In genomic region chr11:67308031-67308866, GRCh38 we compare ENCODE assay signal across 18 cellular contexts. TPM values are rescaled to one million over a fixed set of nuclear protein-coding genes. Genes with fewer than 3 reads are reported as not detected.
DNase-seq lines count a peak whose midpoint lies in the region; ATAC-seq and TF ChIP-seq lines count a peak whose summit lies in the region.
"Had no signal": no experiment of that assay in that cellular context is flagged by ENCODE, and none has a peak within 500 bp of the region (broad histone marks: within the 10 kb centered on the region; RNA-seq: fewer than 3 reads in every experiment).

No MANE protein-coding gene starts in this region.

- no peak overlapping the region for H3K27ac ChIP-seq in heart right ventricle
- H3K27ac ChIP-seq: Peyer's patch had no signal

- H3K36me3 Mint-ChIP-seq in endothelial cell (ENCODE audit: low read depth, unreplicated experiment): no peaks in the 10 kb centered on the region

- H3K36me3 ChIP-seq in heart right ventricle: peaks cover 0 to 55% (median 9%) of the 10 kb centered on the region in 9 donors
- H3K36me3 ChIP-seq: MG63 had no signal

- H3K4me1 Mint-ChIP-seq in endothelial cell (ENCODE audit: unreplicated experiment): no peaks in the 10 kb centered on the region

- WGBS in heart right ventricle, 2 donors: 95 to 96% methylated on average over 20 of the region's 20 CpGs

- H3K27me3 Mint-ChIP-seq in endothelial cell (ENCODE audit: unreplicated experiment): peaks cover 11% of the 10 kb centered on the region

- intact Hi-C loops in Right ventricle myocardium inferior (cut with DNase I) (no loop called here), heart right ventricle (cut with DNase I) (no loop called here), sciatic nerve (cut with DNase I) (no loop called here)

- H3K27me3 ChIP-seq in heart right ventricle: no peaks in the 10 kb centered on the region
- H3K27me3 ChIP-seq: MG63, Peyer's patch had no signal

- TF ChIP-seq CTCF in heart right ventricle (IDR thresholded peaks at IDR 0.05) (no peak), endothelial cell (IDR thresholded peaks at IDR 0.05; ENCODE audit: unreplicated experiment) (no peak)

- H3K27ac Mint-ChIP-seq in endothelial cell (ENCODE audit: unreplicated experiment): no peak overlapping the region

- H3K4me3 Mint-ChIP-seq in endothelial cell (ENCODE audit: unreplicated experiment): no peak overlapping the region

- no peaks in the 10 kb centered on the region for H3K9me3 Mint-ChIP-seq in endothelial cell (ENCODE audit: unreplicated experiment)

- peak; percentile 26 for DNase-seq in Right ventricle myocardium inferior (ENCODE audit: missing footprints)
- DNase-seq in heart right ventricle: no peak
- DNase-seq in endothelial cell (ENCODE audit: low spot score): peak; percentile 2
- peak; percentile 44 for DNase-seq in sciatic nerve (ENCODE audit: low spot score)
- DNase-seq in activated CD4-positive, alpha-beta T cell treated with anti-CD3 and anti-CD28 coated beads, Interleukin-2, amount 50 U/mL, for 4 hours: no peak
- DNase-seq in stimulated activated CD4-positive, alpha-beta T cell treated with anti-CD3 and anti-CD28 coated beads, Interleukin-4, amount 100 ng/mL, for 24 hours: no peak
- DNase-seq: GDM1, GOT3, IMR-90, Karpas-422, MG63, NCI-H1092, NCI-H2081 treated with DMSO at 0.1 percent for 48 hours, NCI-H510A treated with DMSO at 0.1 percent for 48 hours, Peyer's patch, SHP77 treated with DMSO at 0.1 percent for 48 hours had no signal

- H3K4me1 ChIP-seq in heart right ventricle: peaks cover 3 to 28% (median 14%) of the 10 kb centered on the region in 9 donors

- no peak overlapping the region for H3K4me3 ChIP-seq in heart right ventricle
- H3K4me3 ChIP-seq: MG63, Peyer's patch had no signal

- ATAC-seq in Right ventricle myocardium inferior (no peak), heart right ventricle (no peak), sciatic nerve (no peak), HG02588 (IDR thresholded peaks at IDR 0.05; ENCODE audit: unreplicated experiment) (no peak), HG03457 (IDR thresholded peaks at IDR 0.05; ENCODE audit: unreplicated experiment) (no peak)

- no peaks in the 10 kb centered on the region for H3K9me3 ChIP-seq in heart right ventricle
- H3K9me3 ChIP-seq: MG63, Peyer's patch had no signal

RNA-seq across cellular contexts. Expression of gene SSH3, which starts 4.9 kb away (rescaled TPM):
- total RNA-seq in Right ventricle myocardium inferior (15.8 TPM), heart right ventricle (10 to 100 TPM; 11.9 to 21.2 (median 15.6) TPM), endothelial cell (ENCODE audit: unreplicated experiment) (7.3 TPM), sciatic nerve (40.7 TPM)
- polyA plus RNA-seq in heart right ventricle: 10 to 100 TPM in 1 of 2 donors, 1 to 10 TPM in 1; 7.8 to 15.5 TPM

RNA-seq across cellular contexts. Expression of gene ANKRD13D, which starts 19.1 kb away (rescaled TPM):
- total RNA-seq in Right ventricle myocardium inferior: 15.2 TPM
- total RNA-seq in heart right ventricle: 10 to 100 TPM in 6 of 10 donors, 1 to 10 TPM in 4; 7.9 to 21.0 (median 12.3) TPM
- polyA plus RNA-seq in heart right ventricle: 10 to 100 TPM; 14.2 to 39.4 TPM
- total RNA-seq in endothelial cell (ENCODE audit: unreplicated experiment): 65.1 TPM
- 69.7 TPM for total RNA-seq in sciatic nerve

RNA-seq across cellular contexts. Expression of gene GRK2, which starts 42.0 kb away (rescaled TPM):
- 54.1 TPM for total RNA-seq in Right ventricle myocardium inferior
- total RNA-seq in heart right ventricle: 10 to 100 TPM; 34.2 to 60.9 (median 44.0) TPM
- 10 to 100 TPM; 48.0 to 65.0 TPM for polyA plus RNA-seq in heart right ventricle
- 92.7 TPM for total RNA-seq in endothelial cell (ENCODE audit: unreplicated experiment)
- total RNA-seq in sciatic nerve: 61.7 TPM

RNA-seq across cellular contexts. Expression of gene POLD4, which starts 45.1 kb away (rescaled TPM):
- total RNA-seq in Right ventricle myocardium inferior: 49.7 TPM
- 10 to 100 TPM; 30.4 to 80.1 (median 39.6) TPM for total RNA-seq in heart right ventricle
- polyA plus RNA-seq in heart right ventricle: 100 to 1,000 TPM in 1 of 2 donors, 10 to 100 TPM in 1; 66.6 to 214 TPM
- 92.1 TPM for total RNA-seq in endothelial cell (ENCODE audit: unreplicated experiment)
- 43.5 TPM for total RNA-seq in sciatic nerve

Comparison
In these comparisons a context has a peak if more than half of its experiments do, and no peak if none do; other contexts are left out.
1. DNase-seq: peak in Right ventricle myocardium inferior (single experiment), endothelial cell (single experiment) and sciatic nerve (single experiment); none in heart right ventricle (0 of 2), activated CD4-positive, alpha-beta T cell treated with anti-CD3 and anti-CD28 coated beads, Interleukin-2, amount 50 U/mL, for 4 hours (0 of 2) and stimulated activated CD4-positive, alpha-beta T cell treated with anti-CD3 and anti-CD28 coated beads, Interleukin-4, amount 100 ng/mL, for 24 hours (single experiment).